In the genomic region with DNA sequence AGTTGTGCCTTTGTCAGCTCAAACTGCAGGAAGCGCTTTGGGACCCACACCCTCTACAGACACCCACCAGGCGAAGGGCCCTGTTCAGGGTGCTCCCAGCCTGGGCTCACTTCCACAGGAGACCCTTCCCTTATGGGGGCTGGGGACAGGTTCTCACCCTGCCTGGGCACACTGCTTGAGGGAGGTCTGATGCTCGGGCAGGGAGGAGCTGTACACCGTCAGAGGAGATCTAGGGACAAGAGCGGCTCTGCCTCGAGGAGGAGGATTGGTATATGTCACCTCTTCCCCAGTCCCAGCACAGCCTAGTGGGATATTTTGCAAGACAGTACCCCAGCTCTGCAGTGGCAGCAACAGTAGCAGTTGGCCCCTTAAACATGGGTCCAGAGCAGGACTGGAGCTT, we compare ENCODE assay signal across 16 cellular contexts. TPM values are rescaled to one million over a fixed set of nuclear protein-coding genes. Genes with fewer than 3 reads are reported as not detected.
DNase-seq lines count a peak whose midpoint lies in the region; ATAC-seq lines count a peak whose summit lies in the region.
"Had no signal": no experiment of that assay in that cellular context is flagged by ENCODE, and none has a peak within 500 bp of the region (broad histone marks: within the 10 kb centered on the region; RNA-seq: fewer than 3 reads in every experiment).

No MANE protein-coding gene starts in this region.

- DNase-seq in activated T-cell treated with anti-CD3 and anti-CD28 coated beads, Interleukin-2, amount 50 U/mL, for 72 hours = no peak
- DNase-seq in activated T-cell treated with anti-CD3 and anti-CD28 coated beads, Interleukin-2, amount 50 U/mL, for 24 hours = no peak
- no peak for DNase-seq in epithelial cell of prostate (ENCODE audit: low read depth, low spot score)
- no peak for DNase-seq in neuronal stem cell (ENCODE audit: low spot score)
- no peak for DNase-seq in NCI-H748 (lab: John Stamatoyannopoulos, UW; ENCODE audit: unreplicated experiment)
- DNase-seq: CD4-positive, CD25-positive, alpha-beta regulatory T cell; GOT3; HFFc6 had no signal

- ATAC-seq in activated T-cell treated with anti-CD3 and anti-CD28 coated beads, Interleukin-2, amount 50 U/mL, for 72 hours (replicated peaks in 1 of 2) = peak; percentile 12 to 14
- no peak for ATAC-seq in GM18861 (IDR thresholded peaks at IDR 0.05; ENCODE audit: unreplicated experiment)
- ATAC-seq in HG03280 (IDR thresholded peaks at IDR 0.05; ENCODE audit: unreplicated experiment) = no peak
- ATAC-seq: GM12878 had no signal

- H3K4ac ChIP-seq in neuronal stem cell (ENCODE audit: low read length) = no peak overlapping the region

- no peaks in the 10 kb centered on the region for H3K27me3 ChIP-seq in neuronal stem cell (ENCODE audit: control insufficient read depth in 3 of 3, insufficient read depth in 3 of 3, low read depth in 1 of 3, low read length in 3 of 3)
- H3K27me3 ChIP-seq: BLaER1 treated with 17β-estradiol and CSF1 and Interleukin-3, amounts not matched to agents 10 nM and 100 nM had no signal

- peak overlapping the region; percentile 19 for H3K27ac ChIP-seq in epithelial cell of prostate
- H3K27ac ChIP-seq in neuronal stem cell (replicated peaks; ENCODE audit: low read length) = no peak overlapping the region
- H3K27ac ChIP-seq: BLaER1 treated with 17β-estradiol and CSF1 and Interleukin-3, amounts not matched to agents 10 nM and 100 nM; HL-60 had no signal

- peak overlapping the region; percentile 41 for H3K18ac ChIP-seq in neuronal stem cell (ENCODE audit: low read length)

- H3K4me2 ChIP-seq in neuronal stem cell (ENCODE audit: insufficient read depth, low read length, poor library complexity, severe bottlenecking) = no peak overlapping the region
- H3K4me2 ChIP-seq: BLaER1 treated with 17β-estradiol and CSF1 and Interleukin-3, amounts not matched to agents 10 nM and 100 nM had no signal

- H4K91ac ChIP-seq in neuronal stem cell (ENCODE audit: low read depth, low read length, poor library complexity) = no peak overlapping the region

- H3K9me3 Mint-ChIP-seq in activated T-cell treated with anti-CD3 and anti-CD28 coated beads, Interleukin-2, amount 50 U/mL, for 72 hours = peaks cover 3 to 10% of the 10 kb centered on the region in 2 donors
- peaks cover 10% of the 10 kb centered on the region for H3K9me3 Mint-ChIP-seq in activated T-cell treated with anti-CD3 and anti-CD28 coated beads, Interleukin-2, amount 50 U/mL, for 24 hours
- H3K9me3 Mint-ChIP-seq: HFFc6 had no signal

- H3K9me3 ChIP-seq in neuronal stem cell (replicated peaks in 1 of 2; ENCODE audit: control insufficient read depth in 2 of 2, insufficient read depth in 1 of 2, low read depth in 1 of 2, low read length in 2 of 2) = peaks cover 5 to 10% of the 10 kb centered on the region in 2 donors
- H3K9me3 ChIP-seq: HAP-1 had no signal

- no peak overlapping the region for H2AFZ ChIP-seq in neuronal stem cell (ENCODE audit: low read length)

- no peak overlapping the region for H3K4me3 Mint-ChIP-seq in activated T-cell treated with anti-CD3 and anti-CD28 coated beads, Interleukin-2, amount 50 U/mL, for 72 hours
- H3K4me3 Mint-ChIP-seq in activated T-cell treated with anti-CD3 and anti-CD28 coated beads, Interleukin-2, amount 50 U/mL, for 24 hours = no peak overlapping the region
- H3K4me3 Mint-ChIP-seq: HFFc6 had no signal

- no peak overlapping the region for H3K4me3 ChIP-seq in neuronal stem cell (ENCODE audit: low read length in 2 of 2)
- H3K4me3 ChIP-seq: BLaER1 treated with 17β-estradiol and CSF1 and Interleukin-3, amounts not matched to agents 10 nM and 100 nM; GM12878; HAP-1 had no signal

- peaks cover 5% of the 10 kb centered on the region for H3K4me1 Mint-ChIP-seq in activated T-cell treated with anti-CD3 and anti-CD28 coated beads, Interleukin-2, amount 50 U/mL, for 72 hours (ENCODE audit: low read depth)
- peaks cover 11% of the 10 kb centered on the region for H3K4me1 Mint-ChIP-seq in activated T-cell treated with anti-CD3 and anti-CD28 coated beads, Interleukin-2, amount 50 U/mL, for 24 hours (ENCODE audit: low read depth)

- H4K8ac ChIP-seq in neuronal stem cell (ENCODE audit: low read depth, low read length) = no peak overlapping the region

- H3K27me3 Mint-ChIP-seq in activated T-cell treated with anti-CD3 and anti-CD28 coated beads, Interleukin-2, amount 50 U/mL, for 72 hours (ENCODE audit: low read depth) = no peaks in the 10 kb centered on the region
- peaks cover 5% of the 10 kb centered on the region for H3K27me3 Mint-ChIP-seq in activated T-cell treated with anti-CD3 and anti-CD28 coated beads, Interleukin-2, amount 50 U/mL, for 24 hours

- no peak overlapping the region for H3K9ac ChIP-seq in neuronal stem cell (ENCODE audit: low read depth, low read length, poor library complexity)
- H3K9ac ChIP-seq: BLaER1 treated with 17β-estradiol and CSF1 and Interleukin-3, amounts not matched to agents 10 nM and 100 nM had no signal

- peak overlapping the region; percentile 47 for H3K27ac Mint-ChIP-seq in activated T-cell treated with anti-CD3 and anti-CD28 coated beads, Interleukin-2, amount 50 U/mL, for 72 hours
- H3K27ac Mint-ChIP-seq in activated T-cell treated with anti-CD3 and anti-CD28 coated beads, Interleukin-2, amount 50 U/mL, for 24 hours = no peak overlapping the region
- H3K27ac Mint-ChIP-seq: CD4-positive, CD25-positive, alpha-beta regulatory T cell; HFFc6 had no signal

- no CpG with 5 or more reads among the region's 6 CpGs for WGBS in neuronal stem cell (ENCODE audit: extremely low coverage in 2 of 2, insufficient read length in 2 of 2, insufficient replicate concordance in 1 of 2), 2 donors

- H2BK12ac ChIP-seq in neuronal stem cell (ENCODE audit: low read length) = no peak overlapping the region

- H3K36me3 ChIP-seq in neuronal stem cell (replicated peaks in 1 of 2; ENCODE audit: control insufficient read depth in 2 of 2, insufficient read depth in 2 of 2, low read length in 2 of 2) = no peaks in the 10 kb centered on the region
- H3K36me3 ChIP-seq: BLaER1 treated with 17β-estradiol and CSF1 and Interleukin-3, amounts not matched to agents 10 nM and 100 nM; HAP-1 had no signal

- H3K14ac ChIP-seq in neuronal stem cell (ENCODE audit: low read length) = no peak overlapping the region

- H3K36me3 Mint-ChIP-seq in activated T-cell treated with anti-CD3 and anti-CD28 coated beads, Interleukin-2, amount 50 U/mL, for 72 hours (ENCODE audit: insufficient read depth in 2 of 2) = peaks cover 6 to 8% of the 10 kb centered on the region in 2 donors
- H3K36me3 Mint-ChIP-seq in activated T-cell treated with anti-CD3 and anti-CD28 coated beads, Interleukin-2, amount 50 U/mL, for 24 hours (ENCODE audit: low read depth) = no peaks in the 10 kb centered on the region

- H3K4me1 ChIP-seq in neuronal stem cell (ENCODE audit: control insufficient read depth in 2 of 2, insufficient read depth in 1 of 2, low read depth in 1 of 2, low read length in 2 of 2) = no peaks in the 10 kb centered on the region
- H3K4me1 ChIP-seq: HAP-1 had no signal

- peaks cover 2% of the 10 kb centered on the region for H3K79me1 ChIP-seq in neuronal stem cell (ENCODE audit: low read depth, low read length)

- no peak overlapping the region for H2BK5ac ChIP-seq in neuronal stem cell (ENCODE audit: low read length)

- no peak overlapping the region for H3K23ac ChIP-seq in neuronal stem cell (ENCODE audit: low read depth, low read length, poor library complexity)

- H2BK15ac ChIP-seq in neuronal stem cell (ENCODE audit: low read length) = no peak overlapping the region

- no peak overlapping the region for H2BK120ac ChIP-seq in neuronal stem cell (ENCODE audit: low read depth, low read length)

- H2AK5ac ChIP-seq in neuronal stem cell (ENCODE audit: low read depth, low read length) = no peak overlapping the region

RNA-seq across cellular contexts. Expression of a gene that starts 26.9 kb away (rescaled TPM):
- not detected for total RNA-seq in activated T-cell treated with anti-CD3 and anti-CD28 coated beads, Interleukin-2, amount 50 U/mL, for 72 hours
- polyA plus RNA-seq in neuronal stem cell (2013, experiment 1 of 2) = 0.74 TPM
- polyA plus RNA-seq in neuronal stem cell (2013, experiment 2 of 2) = 0.76 TPM
- total RNA-seq: A172; CD4-positive, CD25-positive, alpha-beta regulatory T cell; G401; GM12878; HFFc6 had no signal
- polyA plus RNA-seq: CD4-positive, CD25-positive, alpha-beta regulatory T cell; GM12878 had no signal

Comparison
In these comparisons a context has a peak if more than half of its experiments do, and no peak if none do; other contexts are left out.
1. ATAC-seq: peak in activated T-cell treated with anti-CD3 and anti-CD28 coated beads, Interleukin-2, amount 50 U/mL, for 72 hours (2 of 2); none in GM18861 (single experiment) and HG03280 (single experiment).